ENCODE assay signal across 18 cellular contexts in the genomic region with DNA sequence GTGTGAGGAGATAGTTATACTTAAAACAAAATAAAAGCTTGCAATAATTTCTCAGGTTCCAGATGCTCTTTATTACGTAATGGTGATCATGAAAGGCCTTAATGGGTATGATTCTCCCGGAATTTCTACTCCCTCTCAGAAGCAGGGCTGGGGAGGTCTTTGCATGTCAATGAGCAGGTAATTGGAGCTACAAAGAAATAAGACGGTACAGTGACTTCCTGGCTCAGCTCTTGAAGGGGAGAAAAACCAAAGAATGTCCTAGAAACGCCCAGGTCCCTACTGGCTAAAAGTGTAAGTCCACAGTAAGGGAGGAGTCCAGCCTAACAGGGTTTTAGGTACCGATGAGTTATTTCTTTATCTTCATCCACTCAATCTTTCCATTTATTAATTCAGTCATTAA.
DNase-seq lines count a peak whose midpoint lies in the region; ATAC-seq and TF ChIP-seq lines count a peak whose summit lies in the region.
"Had no signal": no experiment of that assay in that cellular context is flagged by ENCODE, and none has a peak within 500 bp of the region (broad histone marks: within the 10 kb centered on the region; RNA-seq: fewer than 3 reads in every experiment).

No MANE protein-coding gene starts in this region.

- no peak overlapping the region for H2AFZ ChIP-seq in GM23338

- peak; percentile 38 for DNase-seq in GM23338 (ENCODE audit: low spot score)
- peak; percentile 27 for DNase-seq in NT2/D1 (ENCODE audit: low read depth, low spot score)
- peak; percentile 3 for DNase-seq in iPS DF 4.7 (ENCODE audit: extremely low read depth, low spot score)
- DNase-seq in left kidney (ENCODE audit: low read depth, low spot score): peak; percentile 69
- DNase-seq in HAP-1 (ENCODE audit: low spot score in 2 of 2): no peak
- no peak for DNase-seq in stimulated activated CD4-positive, alpha-beta T cell treated with anti-CD3 and anti-CD28 coated beads, Interleukin-4, amount 100 ng/mL, for 1 hour
- DNase-seq in A673 (ENCODE audit: low spot score): no peak
- DNase-seq: CD4-positive, alpha-beta T cell; CD8-positive, alpha-beta memory T cell; DMS 273 treated with DMSO at 0.1 percent for 48 hours; DMS79; EL; GOT3; H9; HFFc6 had no signal

- H3K36me3 ChIP-seq in GM23338 (ENCODE audit: insufficient read depth) (peaks cover 4% of the 10 kb centered on the region; the same call in 1 of the 2 replicates), NT2/D1 (ENCODE audit: insufficient read depth, insufficient read length, low read length) (no peaks in the 10 kb centered on the region), HAP-1 (replicated peaks) (no peaks in the 10 kb centered on the region), A673 (ENCODE audit: insufficient read depth, low read length, poor library complexity, severe bottlenecking) (no peaks in the 10 kb centered on the region)
- H3K36me3 ChIP-seq: BLaER1 had no signal

- peak; percentile 71 for ATAC-seq in GM23338

- no peaks in the 10 kb centered on the region for H3K27me3 Mint-ChIP-seq in GM23338 (ENCODE audit: insufficient read depth, low read depth, poor library complexity)
- H3K27me3 Mint-ChIP-seq: B cell; CD4-positive, alpha-beta T cell; CD8-positive, alpha-beta memory T cell had no signal

- H3K27ac ChIP-seq in GM23338 (ENCODE audit: low read depth) (no peak overlapping the region), A673 (ENCODE audit: low read depth, low read length, poor library complexity, severe bottlenecking) (no peak overlapping the region)
- H3K27ac ChIP-seq: BLaER1, C4-2B had no signal

- H3K4me3 ChIP-seq in GM23338 (no peak overlapping the region), NT2/D1 (ENCODE audit: insufficient read length, low read depth) (no peak overlapping the region), HAP-1 (no peak overlapping the region), A673 (ENCODE audit: low read depth, low read length, poor library complexity, severe bottlenecking) (no peak overlapping the region)
- H3K4me3 ChIP-seq: BLaER1 had no signal

- no peak overlapping the region for H3K27ac Mint-ChIP-seq in GM23338
- H3K27ac Mint-ChIP-seq: B cell; CD4-positive, alpha-beta T cell; CD8-positive, alpha-beta memory T cell; HFFc6 had no signal

- no peaks in the 10 kb centered on the region for H3K27me3 ChIP-seq in GM23338 (ENCODE audit: insufficient read depth)
- H3K27me3 ChIP-seq in NT2/D1 (ENCODE audit: insufficient read depth, insufficient read length): no peaks in the 10 kb centered on the region
- H3K27me3 ChIP-seq in HAP-1 (ENCODE audit: low read depth): no peaks in the 10 kb centered on the region
- no peaks in the 10 kb centered on the region for H3K27me3 ChIP-seq in A673 (replicated peaks; ENCODE audit: insufficient read depth, low read depth, low read length, poor library complexity)
- H3K27me3 ChIP-seq: BLaER1 had no signal

- H3K79me2 ChIP-seq in GM23338 (replicated peaks; ENCODE audit: insufficient read depth): no peaks in the 10 kb centered on the region

- CTCF ChIA-PET in A673 (lab: Charles Lee): no interaction called here

- H3K4me1 ChIP-seq in GM23338 (ENCODE audit: insufficient read depth): 0 out of 2 replicates have a peak, but pooled peaks cover 2% of the 10 kb centered on the region
- H3K4me1 ChIP-seq in NT2/D1 (ENCODE audit: insufficient read depth, insufficient read length): no peaks in the 10 kb centered on the region
- peaks cover 9% of the 10 kb centered on the region for H3K4me1 ChIP-seq in HAP-1
- H3K4me1 ChIP-seq in A673 (ENCODE audit: insufficient read depth, low read length, poor library complexity, severe bottlenecking): no peaks in the 10 kb centered on the region
- H3K4me1 ChIP-seq: BLaER1 had no signal

- POLR2A ChIA-PET in A673 (lab: Charles Lee; ENCODE audit: low non-redundant PET): interaction anchor here (1.2 kb wide), 1 partner anchor 96 kb away, joined by 3 read pairs; no protein-coding TSS in a partner anchor

- H3F3A ChIP-seq in GM23338 (replicated peaks; ENCODE audit: low read depth): no peaks in the 10 kb centered on the region

- peaks cover 9% of the 10 kb centered on the region; the same call in 2 of the 3 replicates for H3K4me1 Mint-ChIP-seq in GM23338
- H3K4me1 Mint-ChIP-seq: B cell; CD8-positive, alpha-beta memory T cell had no signal

- no peak overlapping the region for H3K9ac ChIP-seq in NT2/D1 (ENCODE audit: insufficient read length, low read depth)
- H3K9ac ChIP-seq: BLaER1 had no signal

- no peaks in the 10 kb centered on the region for H3K9me2 ChIP-seq in GM23338 (ENCODE audit: insufficient read depth)

- intact Hi-C loops in A673 (cut with micrococcal nuclease; ENCODE audit: unreplicated experiment): no loop called here

- no peak overlapping the region for H3K4me2 ChIP-seq in GM23338
- H3K4me2 ChIP-seq: BLaER1 had no signal

- H3K36me3 Mint-ChIP-seq in GM23338 (ENCODE audit: low read depth): peaks cover 7% of the 10 kb centered on the region; the same call in 2 of the 3 replicates
- H3K36me3 Mint-ChIP-seq: CD8-positive, alpha-beta memory T cell had no signal

- BruUV-seq in A673 (replicated peaks; lab: Mats Ljungman, UMichigan): no TSS peak

- peaks cover 19% of the 10 kb centered on the region for H3K9me3 Mint-ChIP-seq in GM23338

- no peaks in the 10 kb centered on the region for H4K20me1 ChIP-seq in GM23338 (replicated peaks; ENCODE audit: insufficient read depth)
- H4K20me1 ChIP-seq: BLaER1 had no signal

- H3K9me3 ChIP-seq in NT2/D1 (ENCODE audit: insufficient read depth, low read length): no peaks in the 10 kb centered on the region; the same call in 1 of the 2 replicates
- no peaks in the 10 kb centered on the region; the same call in 1 of the 2 replicates for H3K9me3 ChIP-seq in HAP-1
- no peaks in the 10 kb centered on the region for H3K9me3 ChIP-seq in A673 (ENCODE audit: low read depth, low read length, poor library complexity, severe bottlenecking)

- in situ Hi-C loops in HAP-1 (cut with MboI; ENCODE audit: low sequenced_read_pairs): no loop called here

- no peak overlapping the region for H3K4me3 Mint-ChIP-seq in GM23338
- H3K4me3 Mint-ChIP-seq: B cell; CD4-positive, alpha-beta T cell; CD8-positive, alpha-beta memory T cell; H9; HFFc6 had no signal

- no peak for TF ChIP-seq CTCF in GM23338 (conservative IDR thresholded peaks at IDR 0.05; ENCODE audit: low read depth in 2 of 2)
- TF ChIP-seq CTCF in A673 (conservative IDR thresholded peaks at IDR 0.05; ENCODE audit: low read depth, low read length): no peak

TF ChIP-seq in GM23338, 12 proteins besides CTCF, POLR2A, EP300 and RAD21:
- no peak for TF ChIP-seq STAT1 (IDR thresholded peaks at IDR 0.05; ENCODE audit: unreplicated experiment)
- TF ChIP-seq EZH2phosphoT487 (IDR thresholded peaks at IDR 0.05; ENCODE audit: unreplicated experiment): no peak
- TF ChIP-seq ETS1 (IDR thresholded peaks at IDR 0.05): no peak
- no peak for TF ChIP-seq EZH2 (IDR thresholded peaks at IDR 0.05; ENCODE audit: low read depth, unreplicated experiment)

Comparison
In these comparisons a context has a peak if more than half of its experiments do, and no peak if none do; other contexts are left out.
1. DNase-seq: peak in GM23338 (single experiment), NT2/D1 (single experiment), iPS DF 4.7 (single experiment) and left kidney (single experiment); none in HAP-1 (0 of 2), stimulated activated CD4-positive, alpha-beta T cell treated with anti-CD3 and anti-CD28 coated beads, Interleukin-4, amount 100 ng/mL, for 1 hour (single experiment) and A673 (single experiment).